8 cellular contexts compared by ENCODE assay signal in genomic region chr17:40321502-40322416, GRCh38. TPM values are rescaled to one million over a fixed set of nuclear protein-coding genes. Genes with fewer than 3 reads are reported as not detected.
DNase-seq lines count a peak whose midpoint lies in the region; ATAC-seq and TF ChIP-seq lines count a peak whose summit lies in the region.

No MANE protein-coding gene starts in this region.

- no peaks in the 10 kb centered on the region for H3K27me3 ChIP-seq in Panc1 (ENCODE audit: control insufficient read depth, insufficient read depth, low read length)

- H3K27ac ChIP-seq in Panc1 (ENCODE audit: low read length): peak overlapping the region; percentile 95

- peak overlapping the region; percentile 20 to 87 for H3K4me3 ChIP-seq in Panc1 (ENCODE audit: low read depth in 2 of 2, low read length in 2 of 2)

- ATAC-seq in Panc1: no peak
- no peak for ATAC-seq in HG03521 (IDR thresholded peaks at IDR 0.05; ENCODE audit: unreplicated experiment)
- ATAC-seq in HG03139 (IDR thresholded peaks at IDR 0.05; ENCODE audit: unreplicated experiment): no peak
- ATAC-seq in GM21447 (IDR thresholded peaks at IDR 0.05; ENCODE audit: unreplicated experiment): no peak

- CTCF ChIA-PET in Panc1 (lab: Charles Lee): interaction anchor here (0.9 to 1.1 kb wide), 2 partner anchors 12 to 41 kb away, joined by 3 to 4 read pairs; no protein-coding TSS in a partner anchor

- DNase-seq in G401 (ENCODE audit: low spot score) (peak; percentile 90), Panc1 (ENCODE audit: low read depth, low spot score) (no peak), epidermal melanocyte (ENCODE audit: insufficient read length, low spot score) (peak; percentile 11), posterior vena cava (ENCODE audit: low spot score) (peak; percentile 78), SHP77 (lab: John Stamatoyannopoulos, UW) (no peak)

- H3K36me3 ChIP-seq in Panc1 (ENCODE audit: control insufficient read depth, insufficient read depth, low read length): no peaks in the 10 kb centered on the region; the same call in 1 of the 2 replicates

- POLR2A ChIA-PET in Panc1 (lab: Charles Lee): interaction anchor here (0.7 to 1.0 kb wide), 2 partner anchors 15 to 28 kb away, joined by 3 read pairs; no protein-coding TSS in a partner anchor

- in situ Hi-C loops in G401 (cut with HindIII; ENCODE audit: low sequenced_read_pairs): loop anchor here (25.0 kb wide), 1 partner anchor 259 kb away; the partner anchor contains the start of genes MED24 and THRA
- in situ Hi-C loops in Panc1 (cut with HindIII; ENCODE audit: low pct_unique_long_range_greater_than_20kb, low sequenced_read_pairs): no loop called here

- H3K4me1 ChIP-seq in Panc1 (ENCODE audit: control insufficient read depth, insufficient read depth, low read length): peaks cover 75% of the 10 kb centered on the region

- BruUV-seq in Panc1 (replicated peaks; lab: Mats Ljungman, UMichigan): no TSS peak

- no peaks in the 10 kb centered on the region for H3K9me3 ChIP-seq in Panc1 (ENCODE audit: control insufficient read depth, insufficient read depth, low read depth, low read length)

- intact Hi-C loops in Panc1 (cut with micrococcal nuclease; ENCODE audit: unreplicated experiment): no loop called here
- intact Hi-C loops in posterior vena cava (cut with DNase I): no loop called here

- no peak for TF ChIP-seq CTCF in Panc1 (IDR thresholded peaks at IDR 0.05)

RNA-seq across cellular contexts. Expression of gene RARA, which starts 12.8 kb away (rescaled TPM):
- total RNA-seq in G401 (2014; rRNA removed; shearing (Covaris generic)): 9.5 and 11.8 TPM in 2 replicates
- total RNA-seq in Panc1 (2021; ENCODE audit: unreplicated experiment) (55.6 TPM), posterior vena cava (10 to 100 TPM; 47.5 to 54.5 TPM)
- polyA plus RNA-seq in Panc1 (2012; ENCODE audit: insufficient read length): 59.9 TPM

RNA-seq across cellular contexts. Expression of gene CDC6, which starts 34.1 kb away (rescaled TPM):
- 34.1 and 53.5 TPM in 2 replicates for total RNA-seq in G401 (2014; rRNA removed; shearing (Covaris generic))
- total RNA-seq in Panc1 (2021; ENCODE audit: unreplicated experiment) (66.3 TPM), posterior vena cava (1 to 10 TPM; 1.4 to 2.5 TPM)
- polyA plus RNA-seq in Panc1 (2012; ENCODE audit: insufficient read length): 24.3 TPM

RNA-seq across cellular contexts. Expression of gene GJD3, which starts 42.8 kb away (rescaled TPM):
- not detected in 2 replicates for total RNA-seq in G401 (2014; rRNA removed; shearing (Covaris generic))
- total RNA-seq in Panc1 (2021; ENCODE audit: unreplicated experiment) (0.33 TPM), posterior vena cava (under 1 TPM; 0.79 to 1.00 TPM)
- 5.8 TPM for polyA plus RNA-seq in Panc1 (2012; ENCODE audit: insufficient read length)

Comparison
In these comparisons a context has a peak if more than half of its experiments do, and no peak if none do; other contexts are left out.
1. DNase-seq: peak in G401 (single experiment), epidermal melanocyte (single experiment) and posterior vena cava (single experiment); none in Panc1 (single experiment) and SHP77 (0 of 2).